In genomic region chr17:42675984-42676423, GRCh38 we compare ENCODE assay signal across 8 cellular contexts. TPM values are rescaled to one million over a fixed set of nuclear protein-coding genes. Genes with fewer than 3 reads are reported as not detected.
DNase-seq lines count a peak whose midpoint lies in the region; ATAC-seq and TF ChIP-seq lines count a peak whose summit lies in the region.

No MANE protein-coding gene starts in this region.

- peak overlapping the region; percentile 88 for H3K27ac ChIP-seq in WERI-Rb-1
- H3K27ac ChIP-seq in neural progenitor cell, result no peak overlapping the region

- H3K4me2 ChIP-seq in neural progenitor cell, result peak overlapping the region; percentile 95

- H3K4me3 ChIP-seq in WERI-Rb-1 (ENCODE audit: low read depth, low read length) (peak overlapping the region; percentile 96), fibroblast of pulmonary artery (replicated peaks; ENCODE audit: low read depth, low read length) (peak overlapping the region; percentile 91), neural progenitor cell (peak overlapping the region; percentile 70)

- peaks cover 39% of the 10 kb centered on the region for H3K36me3 ChIP-seq in WERI-Rb-1
- H3K36me3 ChIP-seq in neural progenitor cell, result no peaks in the 10 kb centered on the region

- peaks cover 8% of the 10 kb centered on the region for H3K27me3 Mint-ChIP-seq in neural progenitor cell (ENCODE audit: insufficient read depth, low read depth)

- ATAC-seq in HG03457 (IDR thresholded peaks at IDR 0.05; ENCODE audit: unreplicated experiment), result no peak

- peak overlapping the region; percentile 17 for H3K27ac Mint-ChIP-seq in neural progenitor cell

- no peaks in the 10 kb centered on the region for H3K27me3 ChIP-seq in WERI-Rb-1 (ENCODE audit: insufficient read depth, low read depth, severe bottlenecking)
- peaks cover 61% of the 10 kb centered on the region for H3K27me3 ChIP-seq in neural progenitor cell

- peaks cover 55% of the 10 kb centered on the region for H3F3A ChIP-seq in neural progenitor cell (ENCODE audit: low read depth)

- peaks cover 39% of the 10 kb centered on the region for H3K4me1 Mint-ChIP-seq in neural progenitor cell

- H3K9me3 ChIP-seq in WERI-Rb-1 (ENCODE audit: severe bottlenecking), result no peaks in the 10 kb centered on the region
- no peaks in the 10 kb centered on the region for H3K9me3 ChIP-seq in neural progenitor cell (ENCODE audit: low read depth)

- H2AFZ ChIP-seq in neural progenitor cell (replicated peaks), result peak overlapping the region; percentile 67

- peaks cover 11% of the 10 kb centered on the region for H3K79me2 ChIP-seq in neural progenitor cell (ENCODE audit: low read depth)

- peaks cover 6% of the 10 kb centered on the region for H3K36me3 Mint-ChIP-seq in neural progenitor cell

- H3K9me3 Mint-ChIP-seq in neural progenitor cell, result no peaks in the 10 kb centered on the region

- peaks cover 37% of the 10 kb centered on the region for H3K4me1 ChIP-seq in neural progenitor cell

- DNase-seq in AG20443 (ENCODE audit: low spot score), result peak; percentile 60
- DNase-seq in HCEC 1CT, result peak; percentile 27
- DNase-seq in WERI-Rb-1, result peak; percentile 55
- DNase-seq in fibroblast of pulmonary artery (ENCODE audit: low read depth), result peak; percentile 49
- no peak for DNase-seq in neural progenitor cell (ENCODE audit: low spot score)
- DNase-seq in stimulated activated CD8-positive, alpha-beta memory T cell treated with anti-CD3 and anti-CD28 coated beads, Interleukin-4, amount 100 ng/mL, for 48 hours, result no peak
- no peak for DNase-seq in NCI-H128 (lab: John Stamatoyannopoulos, UW; ENCODE audit: unreplicated experiment)

- TF ChIP-seq CTCF in WERI-Rb-1 (IDR thresholded peaks at IDR 0.05; ENCODE audit: low read depth, low read length) (no peak), fibroblast of pulmonary artery (IDR thresholded peaks at IDR 0.05; ENCODE audit: low read length, missing control alignments) (no peak), neural progenitor cell (IDR thresholded peaks at IDR 0.05) (no peak)

- H3K9ac ChIP-seq in neural progenitor cell, result no peak overlapping the region

- H4K20me1 ChIP-seq in neural progenitor cell (ENCODE audit: low read depth), result peaks cover 47% of the 10 kb centered on the region

- H3K4me3 Mint-ChIP-seq in neural progenitor cell, result peak overlapping the region; percentile 93

RNA-seq across cellular contexts. Expression of gene PLEKHH3, which starts 0.8 kb away (rescaled TPM):
- total RNA-seq in neural progenitor cell (ENCODE audit: low replicate concordance), result 3.4 and 22.8 TPM in 2 replicates

RNA-seq across cellular contexts. Expression of gene CCR10, which starts 5.6 kb away (rescaled TPM):
- total RNA-seq in neural progenitor cell (ENCODE audit: low replicate concordance), result 1.6 TPM in 1 of 2 replicates, not detected in the other

RNA-seq across cellular contexts. Expression of gene CNTNAP1, which starts 6.3 kb away (rescaled TPM):
- 15.1 and 29.7 TPM in 2 replicates for total RNA-seq in neural progenitor cell (ENCODE audit: low replicate concordance)

RNA-seq across cellular contexts. Expression of gene TUBG2, which starts 16.9 kb away (rescaled TPM):
- total RNA-seq in neural progenitor cell (ENCODE audit: low replicate concordance), result 12.8 and 19.6 TPM in 2 replicates

Comparison
In these comparisons a context has a peak if more than half of its experiments do, and no peak if none do; other contexts are left out.
1. DNase-seq: peak in AG20443 (single experiment), HCEC 1CT (single experiment), WERI-Rb-1 (single experiment) and fibroblast of pulmonary artery (single experiment); none in neural progenitor cell (single experiment), stimulated activated CD8-positive, alpha-beta memory T cell treated with anti-CD3 and anti-CD28 coated beads, Interleukin-4, amount 100 ng/mL, for 48 hours (single experiment) and NCI-H128 (single experiment).
2. Peak in every context shown above with its lines, with median percentiles within 50 percentile points of each other: H3K4me3 ChIP-seq.